8 cellular contexts compared by ENCODE assay signal in genomic region chrX:110450050-110450449, GRCh38.
A peak's percentile ranks its signal among the peaks of the same experiment; 100 is the strongest.
DNase-seq lines count a peak whose midpoint lies in the region; ATAC-seq and TF ChIP-seq lines count a peak whose summit lies in the region.

No MANE protein-coding gene starts in this region.

- H3K4me3 ChIP-seq in DOHH2 (ENCODE audit: low read length) = no peak overlapping the region
- no peak overlapping the region for H3K4me3 ChIP-seq in KMS-11 (IDR thresholded peaks at IDR 0.05; ENCODE audit: insufficient read depth, low read depth, low read length)
- H3K4me3 ChIP-seq in osteoblast (ENCODE audit: insufficient read depth, low read length) = no peak overlapping the region
- no peak overlapping the region for H3K4me3 ChIP-seq in upper lobe of left lung

- H3K9me3 ChIP-seq in DOHH2 (ENCODE audit: control insufficient read depth, insufficient read depth, low read length) (no peaks in the 10 kb centered on the region), osteoblast (ENCODE audit: low read depth, low read length) (no peaks in the 10 kb centered on the region), upper lobe of left lung (no peaks in the 10 kb centered on the region)

- H3K27me3 Mint-ChIP-seq in activated T-helper 2 cell treated with anti-CD3 and anti-CD28 coated beads, Interferon-gamma antibody, Interleukin-2, Interleukin-4, amounts not matched to agents 10 μg/mL and 5 μg/mL and 100 μg/mL, durations not matched to agents 14 hours and 24 hours and 36 hours (ENCODE audit: low read depth) = no peaks in the 10 kb centered on the region

- H3K4me1 Mint-ChIP-seq in activated T-helper 2 cell treated with anti-CD3 and anti-CD28 coated beads, Interferon-gamma antibody, Interleukin-2, Interleukin-4, amounts not matched to agents 10 μg/mL and 5 μg/mL and 100 μg/mL, durations not matched to agents 14 hours and 24 hours and 36 hours (ENCODE audit: low read depth) = no peaks in the 10 kb centered on the region

- peak; percentile 68 for DNase-seq in RKO (ENCODE audit: low spot score)
- peak; percentile 18 for DNase-seq in activated T-helper 2 cell treated with anti-CD3 and anti-CD28 coated beads, Interferon-gamma antibody, Interleukin-2, Interleukin-4, amounts not matched to agents 10 μg/mL and 5 μg/mL and 100 μg/mL, durations not matched to agents 14 hours and 24 hours and 36 hours (ENCODE audit: low spot score)
- peak in 1 of 2 donors; percentile 25 for DNase-seq in foreskin keratinocyte
- peak; percentile 94 for DNase-seq in osteoblast (ENCODE audit: insufficient read length, low spot score, missing footprints)
- peak in 1 of 2 donors; percentile 78 for DNase-seq in upper lobe of left lung

- no peak for TF ChIP-seq EP300 in upper lobe of left lung (IDR thresholded peaks at IDR 0.05)

- no peaks in the 10 kb centered on the region for H3K4me1 ChIP-seq in DOHH2 (ENCODE audit: control insufficient read depth, low read length)
- no peaks in the 10 kb centered on the region for H3K4me1 ChIP-seq in KMS-11 (ENCODE audit: low read depth, poor library complexity, severe bottlenecking)
- H3K4me1 ChIP-seq in foreskin keratinocyte = peaks cover 3% of the 10 kb centered on the region
- no peaks in the 10 kb centered on the region for H3K4me1 ChIP-seq in osteoblast (ENCODE audit: insufficient read depth, low read length)
- H3K4me1 ChIP-seq in upper lobe of left lung = no peaks in the 10 kb centered on the region

- H3K27ac Mint-ChIP-seq in activated T-helper 2 cell treated with anti-CD3 and anti-CD28 coated beads, Interferon-gamma antibody, Interleukin-2, Interleukin-4, amounts not matched to agents 10 μg/mL and 5 μg/mL and 100 μg/mL, durations not matched to agents 14 hours and 24 hours and 36 hours = no peak overlapping the region

- H3K9me3 Mint-ChIP-seq in activated T-helper 2 cell treated with anti-CD3 and anti-CD28 coated beads, Interferon-gamma antibody, Interleukin-2, Interleukin-4, amounts not matched to agents 10 μg/mL and 5 μg/mL and 100 μg/mL, durations not matched to agents 14 hours and 24 hours and 36 hours = no peaks in the 10 kb centered on the region

- ATAC-seq in GM21529 (IDR thresholded peaks at IDR 0.05; ENCODE audit: unreplicated experiment) (peak; percentile 94), foreskin keratinocyte (peak; percentile 93), upper lobe of left lung (ENCODE audit: low FRiP score in 2 of 2) (peak; percentile 79 to 89)

- TF ChIP-seq CTCF in DOHH2 (IDR thresholded peaks at IDR 0.05; ENCODE audit: low read depth, low read length, poor library complexity, severe bottlenecking) (peak; percentile 52), KMS-11 (conservative IDR thresholded peaks at IDR 0.05; ENCODE audit: low read depth, low read length) (peak; percentile 75), foreskin keratinocyte (conservative IDR thresholded peaks at IDR 0.05) (peak; percentile 77), osteoblast (IDR thresholded peaks at IDR 0.05; ENCODE audit: extremely low read depth, low read depth, low read length) (peak; percentile 87), upper lobe of left lung (IDR thresholded peaks at IDR 0.05) (peak; percentile 31 to 70 (median 63))

- H3K27me3 ChIP-seq in DOHH2 (ENCODE audit: control insufficient read depth, low read length) (no peaks in the 10 kb centered on the region), KMS-11 (ENCODE audit: insufficient read depth, low read depth) (no peaks in the 10 kb centered on the region), foreskin keratinocyte (no peaks in the 10 kb centered on the region), osteoblast (ENCODE audit: insufficient read depth, low read length) (peaks cover 42% of the 10 kb centered on the region), upper lobe of left lung (no peaks in the 10 kb centered on the region)

- H3K9ac ChIP-seq in KMS-11 = no peak overlapping the region

- H4K20me1 ChIP-seq in DOHH2 (ENCODE audit: control insufficient read depth, insufficient read depth, low read depth, low read length) (no peaks in the 10 kb centered on the region), KMS-11 (ENCODE audit: insufficient read depth) (no peaks in the 10 kb centered on the region), osteoblast (ENCODE audit: insufficient read depth, low read length) (peaks cover 3% of the 10 kb centered on the region)

- no peak for TF ChIP-seq POLR2A in upper lobe of left lung (IDR thresholded peaks at IDR 0.05)

- no peaks in the 10 kb centered on the region for H3F3A ChIP-seq in DOHH2 (ENCODE audit: control insufficient read depth, insufficient read depth)

- no peaks in the 10 kb centered on the region for H3K36me3 Mint-ChIP-seq in activated T-helper 2 cell treated with anti-CD3 and anti-CD28 coated beads, Interferon-gamma antibody, Interleukin-2, Interleukin-4, amounts not matched to agents 10 μg/mL and 5 μg/mL and 100 μg/mL, durations not matched to agents 14 hours and 24 hours and 36 hours (ENCODE audit: low read depth)

- no peak overlapping the region for H3K4me3 Mint-ChIP-seq in activated T-helper 2 cell treated with anti-CD3 and anti-CD28 coated beads, Interferon-gamma antibody, Interleukin-2, Interleukin-4, amounts not matched to agents 10 μg/mL and 5 μg/mL and 100 μg/mL, durations not matched to agents 14 hours and 24 hours and 36 hours (ENCODE audit: low read depth)

- H3K79me2 ChIP-seq in DOHH2 (ENCODE audit: control insufficient read depth, low read length) (no peaks in the 10 kb centered on the region), KMS-11 (ENCODE audit: insufficient read depth, low read depth) (no peaks in the 10 kb centered on the region), osteoblast (ENCODE audit: insufficient read depth, low read length) (no peaks in the 10 kb centered on the region)

- H2AFZ ChIP-seq in KMS-11 (ENCODE audit: low read depth) = no peak overlapping the region
- H2AFZ ChIP-seq in osteoblast (ENCODE audit: low read length) = no peak overlapping the region

- WGBS in upper lobe of left lung, 2 donors = 2% methylated on average over 4 of the region's 4 CpGs; no CpG with 5 or more reads in 1 of the 2 donors

- no peak overlapping the region for H3K27ac ChIP-seq in DOHH2 (ENCODE audit: low read depth, low read length)
- H3K27ac ChIP-seq in KMS-11 = no peak overlapping the region
- no peak overlapping the region for H3K27ac ChIP-seq in foreskin keratinocyte
- H3K27ac ChIP-seq in osteoblast (ENCODE audit: low read depth, low read length) = no peak overlapping the region
- H3K27ac ChIP-seq in upper lobe of left lung = no peak overlapping the region

- no peak overlapping the region for H3K4me2 ChIP-seq in DOHH2 (ENCODE audit: low read length)
- H3K4me2 ChIP-seq in KMS-11 = no peak overlapping the region
- H3K4me2 ChIP-seq in osteoblast (ENCODE audit: insufficient read depth, low read length) = no peak overlapping the region

- H3K36me3 ChIP-seq in DOHH2 (ENCODE audit: control insufficient read depth, low read length) = no peaks in the 10 kb centered on the region
- H3K36me3 ChIP-seq in KMS-11 (ENCODE audit: insufficient read depth) = no peaks in the 10 kb centered on the region
- H3K36me3 ChIP-seq in osteoblast (ENCODE audit: insufficient read depth, low read length) = no peaks in the 10 kb centered on the region
- no peaks in the 10 kb centered on the region for H3K36me3 ChIP-seq in upper lobe of left lung

- intact Hi-C loops in activated T-helper 2 cell treated with anti-CD3 and anti-CD28 coated beads, Interferon-gamma antibody, Interleukin-2, Interleukin-4, amounts not matched to agents 10 μg/mL and 5 μg/mL and 100 μg/mL, durations not matched to agents 14 hours and 24 hours and 36 hours (cut with micrococcal nuclease) = loop anchor here (1.0 to 5.0 kb wide), 3 partner anchors 215 to 792 kb away; no protein-coding TSS in a partner anchor

- no peaks in the 10 kb centered on the region for H3K9me2 ChIP-seq in DOHH2 (replicated peaks; ENCODE audit: control insufficient read depth, low read length)
